ENCODE assay signal across 15 cellular contexts in the genomic region with DNA sequence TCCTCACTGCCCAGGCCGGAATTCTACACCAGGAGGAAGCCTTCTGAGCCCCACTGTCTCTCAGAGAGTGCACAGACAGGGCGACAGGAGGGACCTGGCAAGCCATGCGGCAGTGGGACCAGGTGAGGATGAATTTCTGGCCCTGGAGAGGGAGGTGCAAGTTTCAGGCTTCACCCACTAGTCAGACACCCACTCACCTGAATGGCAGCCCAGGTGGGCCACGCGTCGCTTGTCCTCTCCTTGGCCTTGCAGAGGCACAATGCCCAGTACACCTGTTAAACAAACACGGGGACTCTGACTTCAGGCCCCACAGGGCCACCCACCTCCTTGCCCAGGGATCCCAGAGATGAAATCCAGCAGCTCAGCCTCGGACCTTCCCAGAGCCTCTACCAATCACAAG. TPM values are rescaled to one million over a fixed set of nuclear protein-coding genes. Genes with fewer than 3 reads are reported as not detected.
A peak's percentile ranks its signal among the peaks of the same experiment; 100 is the strongest.
DNase-seq lines count a peak whose midpoint lies in the region; ATAC-seq and TF ChIP-seq lines count a peak whose summit lies in the region.
"Had no signal": no experiment of that assay in that cellular context is flagged by ENCODE, and none has a peak within 500 bp of the region (broad histone marks: within the 10 kb centered on the region; RNA-seq: fewer than 3 reads in every experiment).

No MANE protein-coding gene starts in this region.

- no peak overlapping the region for H3K18ac ChIP-seq in IMR-90 (ENCODE audit: low read depth, low read length)
- H3K18ac ChIP-seq in neuronal stem cell (ENCODE audit: low read length): no peak overlapping the region

- TF ChIP-seq CTCF in AG04450 (IDR thresholded peaks at IDR 0.05; ENCODE audit: low read depth, low read length) (no peak), IMR-90 (conservative IDR thresholded peaks at IDR 0.05; ENCODE audit: low read depth, low read length) (no peak), colonic mucosa (IDR thresholded peaks at IDR 0.05) (no peak)

- CTCF ChIA-PET in AG04450 (lab: Charles Lee): interaction anchor here (1.9 to 2.1 kb wide), 2 partner anchors 10 kb away, joined by 5 to 11 read pairs; no protein-coding TSS in a partner anchor
- CTCF ChIA-PET in IMR-90 (lab: Yijun Ruan, JAX): no interaction called here

- H4K8ac ChIP-seq in IMR-90 (ENCODE audit: low read depth in 2 of 2, low read length in 2 of 2) (no peak overlapping the region), neuronal stem cell (ENCODE audit: low read depth, low read length) (no peak overlapping the region)

- WGBS in IMR-90 (ENCODE audit: extremely low coverage in 2 of 2, insufficient read length in 1 of 2), 2 experiments: 100% methylated on average over 3 of the region's 8 CpGs; no CpG with 5 or more reads in 1 of the 2 experiments
- WGBS in neuronal stem cell (ENCODE audit: extremely low coverage in 2 of 2, insufficient read length in 2 of 2, insufficient replicate concordance in 1 of 2), 2 donors: no CpG with 5 or more reads among the region's 8 CpGs

- in situ Hi-C loops in IMR-90 (cut with MboI; ENCODE audit: low sequenced_read_pairs): no loop called here

- H3K9ac ChIP-seq in IMR-90 (ENCODE audit: low read depth, low read length) (no peak overlapping the region), colonic mucosa (ENCODE audit: low read depth in 2 of 2, low read length in 2 of 2) (no peak overlapping the region), neuronal stem cell (ENCODE audit: low read depth, low read length, poor library complexity) (peak overlapping the region; percentile 15)

- H4K91ac ChIP-seq in IMR-90 (ENCODE audit: insufficient read depth, low read depth, low read length) (no peak overlapping the region), neuronal stem cell (ENCODE audit: low read depth, low read length, poor library complexity) (no peak overlapping the region)

- H3K4me3 ChIP-seq in AG04450 (ENCODE audit: low read depth, low read length) (no peak overlapping the region), IMR-90 (ENCODE audit: insufficient read depth, low read depth, low read length) (no peak overlapping the region), colonic mucosa (no peak overlapping the region), neuronal stem cell (ENCODE audit: low read length in 2 of 2) (no peak overlapping the region)
- H3K4me3 ChIP-seq: adrenal gland, psoas muscle had no signal

- dilution Hi-C loops in IMR-90 (cut with HindIII; ENCODE audit: low sequenced_read_pairs, unreplicated experiment): no loop called here

- no peak overlapping the region for H2AK9ac ChIP-seq in IMR-90 (replicated peaks; ENCODE audit: low read depth, low read length, poor library complexity)

- no peak overlapping the region for H2BK120ac ChIP-seq in IMR-90 (ENCODE audit: low read depth, low read length)
- no peak overlapping the region for H2BK120ac ChIP-seq in neuronal stem cell (ENCODE audit: low read depth, low read length)

- H2BK20ac ChIP-seq in IMR-90 (ENCODE audit: low read depth, low read length): peak overlapping the region; percentile 12; the same call in 1 of the 2 replicates

- H2BK15ac ChIP-seq in IMR-90 (ENCODE audit: low read depth, low read length) (no peak overlapping the region), neuronal stem cell (ENCODE audit: low read length) (no peak overlapping the region)

- H2AFZ ChIP-seq in IMR-90 (replicated peaks; ENCODE audit: low read length, poor library complexity) (peak overlapping the region; percentile 46), neuronal stem cell (ENCODE audit: low read length) (no peak overlapping the region)

- no peak overlapping the region for H3K23ac ChIP-seq in IMR-90 (ENCODE audit: low read depth, low read length)
- H3K23ac ChIP-seq in neuronal stem cell (ENCODE audit: low read depth, low read length, poor library complexity): peak overlapping the region; percentile 44

- no peak overlapping the region for H3K56ac ChIP-seq in IMR-90 (ENCODE audit: extremely low read depth, insufficient read depth, low read length)

- peak overlapping the region; percentile 73 for H3K27ac ChIP-seq in AG04450 (ENCODE audit: low read depth, low read length)
- no peak overlapping the region for H3K27ac ChIP-seq in IMR-90 (ENCODE audit: insufficient read depth, low read length)
- peak overlapping the region; percentile 1 for H3K27ac ChIP-seq in colonic mucosa
- H3K27ac ChIP-seq in neuronal stem cell (replicated peaks; ENCODE audit: low read length): no peak overlapping the region
- H3K27ac ChIP-seq: psoas muscle, RWPE1 had no signal

- no TSS peak for BruUV-seq in IMR-90 (replicated peaks; lab: Mats Ljungman, UMichigan)

- H3K9me3 ChIP-seq in AG04450 (ENCODE audit: control insufficient read depth, insufficient read depth, low read length): no peaks in the 10 kb centered on the region; the same call in 1 of the 2 replicates
- no peaks in the 10 kb centered on the region for H3K9me3 ChIP-seq in IMR-90 (ENCODE audit: control insufficient read depth, insufficient read depth, low read length)
- H3K9me3 ChIP-seq in colonic mucosa: no peaks in the 10 kb centered on the region
- no peaks in the 10 kb centered on the region for H3K9me3 ChIP-seq in neuronal stem cell (replicated peaks in 1 of 2; ENCODE audit: control insufficient read depth in 2 of 2, insufficient read depth in 1 of 2, low read depth in 1 of 2, low read length in 2 of 2)
- H3K9me3 ChIP-seq: adrenal gland, psoas muscle had no signal

- no peak overlapping the region for H4K5ac ChIP-seq in IMR-90 (ENCODE audit: low read depth, low read length)

- TF ChIP-seq RAD21 in IMR-90 (IDR thresholded peaks at IDR 0.05; ENCODE audit: low read length): no peak

- peaks cover 11% of the 10 kb centered on the region for H3K36me3 ChIP-seq in IMR-90 (ENCODE audit: control insufficient read depth, insufficient read depth, low read length)
- no peaks in the 10 kb centered on the region for H3K36me3 ChIP-seq in colonic mucosa
- H3K36me3 ChIP-seq in neuronal stem cell (replicated peaks in 1 of 2; ENCODE audit: control insufficient read depth in 2 of 2, insufficient read depth in 2 of 2, low read length in 2 of 2): peaks cover 3 to 17% of the 10 kb centered on the region in 2 donors

- H3K27me3 ChIP-seq in AG04450 (ENCODE audit: control insufficient read depth, insufficient read depth, low read length) (no peaks in the 10 kb centered on the region), IMR-90 (ENCODE audit: control insufficient read depth, insufficient read depth, low read length) (no peaks in the 10 kb centered on the region), colonic mucosa (no peaks in the 10 kb centered on the region), neuronal stem cell (ENCODE audit: control insufficient read depth in 3 of 3, insufficient read depth in 3 of 3, low read depth in 1 of 3, low read length in 3 of 3) (peaks cover 0 to 4% (median 0%) of the 10 kb centered on the region in 3 experiments)
- H3K27me3 ChIP-seq: adrenal gland had no signal

- H3K14ac ChIP-seq in IMR-90 (replicated peaks; ENCODE audit: low read depth, low read length): no peak overlapping the region
- no peak overlapping the region for H3K14ac ChIP-seq in neuronal stem cell (ENCODE audit: low read length)

- H2BK5ac ChIP-seq in IMR-90 (ENCODE audit: low read depth, low read length, poor library complexity, severe bottlenecking) (no peak overlapping the region), neuronal stem cell (ENCODE audit: low read length) (no peak overlapping the region)

- H3K4me1 ChIP-seq in IMR-90 (ENCODE audit: control insufficient read depth, insufficient read depth, low read length) (peaks cover 38% of the 10 kb centered on the region), colonic mucosa (no peaks in the 10 kb centered on the region), neuronal stem cell (ENCODE audit: control insufficient read depth in 2 of 2, insufficient read depth in 1 of 2, low read depth in 1 of 2, low read length in 2 of 2) (peaks cover 8 to 16% of the 10 kb centered on the region in 2 donors)

- peak overlapping the region; percentile 49 for H2BK12ac ChIP-seq in neuronal stem cell (ENCODE audit: low read length)

- no peak overlapping the region for H3K4ac ChIP-seq in IMR-90 (ENCODE audit: low read depth, low read length)
- H3K4ac ChIP-seq in neuronal stem cell (ENCODE audit: low read length): no peak overlapping the region

- DNase-seq in AG04450 (ENCODE audit: low read depth, low spot score) (no peak), IMR-90 (no peak), colonic mucosa (no peak), neuronal stem cell (ENCODE audit: low spot score) (no peak), mucosa of gallbladder (ENCODE audit: low spot score) (no peak), NCI-H1105 treated with DMSO at 0.1 percent for 48 hours (lab: John Stamatoyannopoulos, UW) (no peak), NCI-H510A treated with DMSO at 0.1 percent for 48 hours (lab: John Stamatoyannopoulos, UW) (no peak)
- DNase-seq: central memory CD4-positive, alpha-beta T cell; HCEC 1CT; NCI-H187 treated with DMSO at 0.1 percent for 48 hours; NCI-H446 treated with DMSO at 0.1 percent for 48 hours had no signal

- intact Hi-C loops in IMR-90 (cut with micrococcal nuclease) (loop anchor here (10.0 kb wide), 1 partner anchor 133 kb away; no protein-coding TSS in a partner anchor), colonic mucosa (cut with DNase I) (no loop called here)

- peaks cover 31% of the 10 kb centered on the region for H3K9me1 ChIP-seq in IMR-90 (ENCODE audit: insufficient read depth, low read length)

- TF ChIP-seq POLR2A in IMR-90 (IDR thresholded peaks at IDR 0.05; ENCODE audit: low read depth, low read length): no peak

- ATAC-seq in IMR-90 (ENCODE audit: low read depth): no peak
- no peak for ATAC-seq in HG02623 (IDR thresholded peaks at IDR 0.05; ENCODE audit: unreplicated experiment)
- ATAC-seq: psoas muscle had no signal

- H3K4me2 ChIP-seq in IMR-90 (ENCODE audit: low read depth, low read length) (no peak overlapping the region), neuronal stem cell (ENCODE audit: insufficient read depth, low read length, poor library complexity, severe bottlenecking) (no peak overlapping the region)

- H3K79me1 ChIP-seq in IMR-90 (ENCODE audit: low read depth in 1 of 2, low read length in 2 of 2) (peaks cover 26 to 77% of the 10 kb centered on the region in 2 experiments), neuronal stem cell (ENCODE audit: low read depth, low read length) (peaks cover 2% of the 10 kb centered on the region)

- peaks cover 70% of the 10 kb centered on the region for H4K20me1 ChIP-seq in IMR-90 (ENCODE audit: insufficient read depth, low read length)

- POLR2A ChIA-PET in AG04450 (lab: Yijun Ruan, JAX): interaction anchor here (1.1 to 3.2 kb wide), 3 partner anchors 19 to 61 kb away, joined by 3 to 9 read pairs (median 9); partner anchors contain the start of gene PAM16
- POLR2A ChIA-PET in IMR-90 (lab: Charles Lee; ENCODE audit: unreplicated experiment): no interaction called here

- H2AK5ac ChIP-seq in IMR-90 (ENCODE audit: low read depth, low read length) (peak overlapping the region; percentile 44), neuronal stem cell (ENCODE audit: low read depth, low read length) (peak overlapping the region; percentile 74)

RNA-seq across cellular contexts. Expression of gene CORO7, which starts 4.2 kb away (rescaled TPM):
- 7.0 TPM in 2 replicates for polyA plus RNA-seq in AG04450 (2011; rRNA removed)
- 14.9 and 17.5 TPM in 2 replicates for polyA minus RNA-seq in AG04450 (2011; rRNA and poly(A)+ RNA removed)
- 6.3 and 7.8 TPM in 2 replicates for total RNA-seq in IMR-90 (2012; rRNA removed)
- polyA plus RNA-seq in IMR-90 (2012; rRNA removed): 23.6 and 26.7 TPM in 2 replicates
- 4.2 and 9.3 TPM in 2 replicates for polyA plus RNA-seq in IMR-90 (2012; cell fraction: cytosol; rRNA removed)
- 135 and 301 TPM in 2 replicates for polyA plus RNA-seq in IMR-90 (2012; cell fraction: nucleus; rRNA removed; ENCODE audit: low replicate concordance)
- total RNA-seq in colonic mucosa: 10 to 100 TPM; 37.2 to 55.9 TPM
- 8.9 TPM for polyA plus RNA-seq in neuronal stem cell (2013, experiment 1 of 2)
- 10.3 TPM for polyA plus RNA-seq in neuronal stem cell (2013, experiment 2 of 2)
- 58.3 TPM for total RNA-seq in mucosa of gallbladder

RNA-seq across cellular contexts. Expression of gene DNAJA3, which starts 13.5 kb away (rescaled TPM):
- polyA plus RNA-seq in AG04450 (2011; rRNA removed): 32.1 and 32.8 TPM in 2 replicates
- 30.9 and 31.1 TPM in 2 replicates for polyA minus RNA-seq in AG04450 (2011; rRNA and poly(A)+ RNA removed)
- 36.9 and 38.0 TPM in 2 replicates for total RNA-seq in IMR-90 (2012; rRNA removed)
- 40.2 TPM in 2 replicates for polyA plus RNA-seq in IMR-90 (2012; rRNA removed)
- 28.2 and 36.0 TPM in 2 replicates for polyA plus RNA-seq in IMR-90 (2012; cell fraction: cytosol; rRNA removed)
- polyA plus RNA-seq in IMR-90 (2012; cell fraction: nucleus; rRNA removed; ENCODE audit: low replicate concordance): 75.3 and 86.2 TPM in 2 replicates
- 10 to 100 TPM; 48.3 to 76.1 TPM for total RNA-seq in colonic mucosa
- 34.6 TPM for polyA plus RNA-seq in neuronal stem cell (2013, experiment 1 of 2)
- 34.4 TPM for polyA plus RNA-seq in neuronal stem cell (2013, experiment 2 of 2)
- 41.0 TPM for total RNA-seq in mucosa of gallbladder

RNA-seq across cellular contexts. Expression of gene VASN, which starts 40.5 kb away (rescaled TPM):
- 19.1 and 27.8 TPM in 2 replicates for polyA plus RNA-seq in AG04450 (2011; rRNA removed)
- polyA minus RNA-seq in AG04450 (2011; rRNA and poly(A)+ RNA removed): 11.2 and 13.0 TPM in 2 replicates
- 9.3 and 10.3 TPM in 2 replicates for total RNA-seq in IMR-90 (2012; rRNA removed)
- 83.8 and 87.2 TPM in 2 replicates for polyA plus RNA-seq in IMR-90 (2012; rRNA removed)
- 83.6 and 183 TPM in 2 replicates for polyA plus RNA-seq in IMR-90 (2012; cell fraction: cytosol; rRNA removed)
- 42.8 and 134 TPM in 2 replicates for polyA plus RNA-seq in IMR-90 (2012; cell fraction: nucleus; rRNA removed; ENCODE audit: low replicate concordance)
- total RNA-seq in colonic mucosa: 1 to 10 TPM; 2.7 to 4.1 TPM
- 7.8 TPM for polyA plus RNA-seq in neuronal stem cell (2013, experiment 1 of 2)
- 7.6 TPM for polyA plus RNA-seq in neuronal stem cell (2013, experiment 2 of 2)
- 31.5 TPM for total RNA-seq in mucosa of gallbladder

Comparison
In these comparisons a context has a peak if more than half of its experiments do, and no peak if none do; other contexts are left out.
1. H3K27ac ChIP-seq: peak in AG04450 (single experiment) and colonic mucosa (single experiment); none in IMR-90 (single experiment) and neuronal stem cell (single experiment).